ENCODE assay signal across 16 cellular contexts in genomic region chr18:28350821-28351220, GRCh38.
A peak's percentile ranks its signal among the peaks of the same experiment; 100 is the strongest.
DNase-seq lines count a peak whose midpoint lies in the region; ATAC-seq and TF ChIP-seq lines count a peak whose summit lies in the region.
"Had no signal": no experiment of that assay in that cellular context is flagged by ENCODE, and none has a peak within 500 bp of the region (broad histone marks: within the 10 kb centered on the region; RNA-seq: fewer than 3 reads in every experiment).

No MANE protein-coding gene starts in this region.

- H2AFZ ChIP-seq in H9 (ENCODE audit: low read length) = no peak overlapping the region

- WGBS in H9 (ENCODE audit: extremely low coverage, insufficient read length, low lambda C conversion rate) = no CpG with 5 or more reads among the region's 7 CpGs
- no CpG with 5 or more reads among the region's 7 CpGs for whole genome bisulfite sequencing in iPS DF 6.9 (ENCODE audit: insufficient coverage, insufficient read length)

- H3K27me3 Mint-ChIP-seq in H9 (ENCODE audit: low read depth) (no peaks in the 10 kb centered on the region), nephron progenitor cell (ENCODE audit: low read depth, poor library complexity) (no peaks in the 10 kb centered on the region)
- H3K27me3 Mint-ChIP-seq: CD4-positive, alpha-beta T cell had no signal

- no peak overlapping the region for H3K18ac ChIP-seq in H9 (ENCODE audit: insufficient read length, low read depth, low read length)

- peaks cover 2% of the 10 kb centered on the region; the same call in 1 of the 2 replicates for H3K4me1 ChIP-seq in H9 (ENCODE audit: insufficient read depth, low read length)
- H3K4me1 ChIP-seq in iPS DF 6.9 (ENCODE audit: control insufficient read depth, insufficient read depth, low read length) = no peaks in the 10 kb centered on the region

- no peak overlapping the region for H2BK12ac ChIP-seq in H9 (ENCODE audit: insufficient read length, low read depth, low read length)

- CTCF ChIA-PET in GM10248 (lab: Yijun Ruan, JAX) = no interaction called here

- H2BK5ac ChIP-seq in H9 (ENCODE audit: insufficient read length, low read length) = no peak overlapping the region

- ATAC-seq in GM21367 (IDR thresholded peaks at IDR 0.05; ENCODE audit: unreplicated experiment) = no peak
- ATAC-seq: K562 had no signal

- H3K4me3 Mint-ChIP-seq in H9 = no peak overlapping the region
- H3K4me3 Mint-ChIP-seq in nephron progenitor cell = no peak overlapping the region
- H3K4me3 Mint-ChIP-seq: CD4-positive, alpha-beta T cell; HFFc6 had no signal

- no peaks in the 10 kb centered on the region for H3K27me3 ChIP-seq in H9 (ENCODE audit: insufficient read depth, low read length)
- no peaks in the 10 kb centered on the region for H3K27me3 ChIP-seq in iPS DF 6.9 (ENCODE audit: control insufficient read depth, insufficient read depth, low read length)
- H3K27me3 ChIP-seq: BLaER1 treated with 17β-estradiol and CSF1 and Interleukin-3, amounts not matched to agents 10 nM and 100 nM had no signal

- no peak overlapping the region for H2BK15ac ChIP-seq in H9 (ENCODE audit: low read depth, low read length)

- DNase-seq in H9 = peak; percentile 42
- peak; percentile 29 for DNase-seq in iPS DF 6.9 (ENCODE audit: low read depth, low spot score)
- no peak for DNase-seq in nephron progenitor cell
- no peak for DNase-seq in NCI-H187 (lab: John Stamatoyannopoulos, UW)
- DNase-seq in GM10248 (ENCODE audit: extremely low spot score) = no peak
- DNase-seq in CD1c-positive myeloid dendritic cell (ENCODE audit: extremely low spot score) = no peak
- DNase-seq: ACHN; Calu3; CD4-positive, alpha-beta T cell; DMS 273 treated with DMSO at 0.1 percent for 48 hours; GOT3; HCEC 1CT; HFFc6 had no signal

- no peaks in the 10 kb centered on the region for H3K9me3 ChIP-seq in H9 (ENCODE audit: control insufficient read depth, low read depth, low read length)
- no peaks in the 10 kb centered on the region for H3K9me3 ChIP-seq in iPS DF 6.9 (ENCODE audit: control insufficient read depth, insufficient read depth, low read length)
- H3K9me3 ChIP-seq: BLaER1 treated with 17β-estradiol and CSF1 and Interleukin-3, amounts not matched to agents 10 nM and 100 nM had no signal

- H3K4me1 Mint-ChIP-seq in H9 (peaks cover 41 to 42% of the 10 kb centered on the region in 2 experiments), nephron progenitor cell (no peaks in the 10 kb centered on the region)

- H3K9me3 Mint-ChIP-seq in H9 (peaks cover 3% of the 10 kb centered on the region in 2 experiments; a peak in 2 of 5 replicates), nephron progenitor cell (peaks cover 3% of the 10 kb centered on the region)
- H3K9me3 Mint-ChIP-seq: HFFc6 had no signal

- H3K4me3 ChIP-seq in iPS DF 6.9 (ENCODE audit: low read length) = no peak overlapping the region
- H3K4me3 ChIP-seq: BLaER1 treated with 17β-estradiol and CSF1 and Interleukin-3, amounts not matched to agents 10 nM and 100 nM; K562 had no signal

- H4K91ac ChIP-seq in H9 (ENCODE audit: insufficient read length, low read depth, low read length) = no peak overlapping the region

- H2AK5ac ChIP-seq in H9 (ENCODE audit: insufficient read length, low read length) = no peak overlapping the region

- no peak overlapping the region for H3K14ac ChIP-seq in H9 (ENCODE audit: insufficient read depth, low read length)

- no peak overlapping the region for H4K5ac ChIP-seq in H9 (ENCODE audit: insufficient read length, low read depth, low read length)

- H3K27ac ChIP-seq in H9 (ENCODE audit: insufficient read length, low read depth, low read length) = no peak overlapping the region
- no peak overlapping the region for H3K27ac ChIP-seq in iPS DF 6.9 (ENCODE audit: low read length)
- H3K27ac ChIP-seq: BLaER1 treated with 17β-estradiol and CSF1 and Interleukin-3, amounts not matched to agents 10 nM and 100 nM had no signal

- H3K79me1 ChIP-seq in H9 (ENCODE audit: insufficient read depth, low read depth, low read length, poor library complexity, severe bottlenecking) = no peaks in the 10 kb centered on the region

- peak overlapping the region; percentile 19 for H3K4me2 ChIP-seq in H9 (ENCODE audit: insufficient read depth, insufficient read length, low read length)
- H3K4me2 ChIP-seq: BLaER1 treated with 17β-estradiol and CSF1 and Interleukin-3, amounts not matched to agents 10 nM and 100 nM had no signal

- no peaks in the 10 kb centered on the region for H3K79me2 ChIP-seq in H9 (ENCODE audit: insufficient read depth, low read length)

- H3K27ac Mint-ChIP-seq in H9 (peak overlapping the region in 2 of 3 experiments; percentile 42 to 64; a peak in 2 of 7 replicates), nephron progenitor cell (peak overlapping the region; percentile 73)
- H3K27ac Mint-ChIP-seq: CD4-positive, alpha-beta T cell; HFFc6 had no signal

- H3T11ph ChIP-seq in H9 (ENCODE audit: low read length) = no peak overlapping the region

- no peaks in the 10 kb centered on the region for H4K20me1 ChIP-seq in H9 (ENCODE audit: control insufficient read depth, insufficient read depth, insufficient read length)
- H4K20me1 ChIP-seq: BLaER1 treated with 17β-estradiol and CSF1 and Interleukin-3, amounts not matched to agents 10 nM and 100 nM had no signal

- no peaks in the 10 kb centered on the region for H3K36me3 ChIP-seq in iPS DF 6.9 (ENCODE audit: control insufficient read depth, insufficient read depth, low read length)
- H3K36me3 ChIP-seq: BLaER1 treated with 17β-estradiol and CSF1 and Interleukin-3, amounts not matched to agents 10 nM and 100 nM had no signal

- no peak overlapping the region for H3K23ac ChIP-seq in H9 (ENCODE audit: insufficient read length, low read depth, low read length)

- POLR2A ChIA-PET in GM10248 (lab: Yijun Ruan, JAX) = no interaction called here

- H2BK120ac ChIP-seq in H9 (ENCODE audit: low read depth, low read length, poor library complexity, severe bottlenecking) = no peak overlapping the region

- TF ChIP-seq CTCF in H9 (conservative IDR thresholded peaks at IDR 0.05) (no peak), nephron progenitor cell (IDR thresholded peaks at IDR 0.05) (no peak), GM10248 (IDR thresholded peaks at IDR 0.05; ENCODE audit: control extremely low read depth, extremely low read depth, low read depth, missing control alignments) (no peak)

- no peak overlapping the region for H3K56ac ChIP-seq in H9 (ENCODE audit: insufficient read length, low read depth, low read length)

- no peak overlapping the region for H4K8ac ChIP-seq in H9 (replicated peaks; ENCODE audit: insufficient read length, low read depth, low read length)

- H3K9ac ChIP-seq in H9 (ENCODE audit: extremely low read depth, insufficient read length, low read length) = no peak overlapping the region
- H3K9ac ChIP-seq: BLaER1 treated with 17β-estradiol and CSF1 and Interleukin-3, amounts not matched to agents 10 nM and 100 nM had no signal

- H2BK20ac ChIP-seq in H9 (ENCODE audit: low read depth, low read length, poor library complexity, severe bottlenecking) = no peak overlapping the region

- H3K4ac ChIP-seq in H9 (ENCODE audit: low read depth, low read length) = no peak overlapping the region

- no peaks in the 10 kb centered on the region for H3K23me2 ChIP-seq in H9 (ENCODE audit: insufficient read length, low read depth, low read length, poor library complexity, severe bottlenecking)

- H3K36me3 Mint-ChIP-seq in H9 (ENCODE audit: insufficient read depth in 1 of 3, low read depth in 3 of 3) (peaks cover 0 to 9% (median 2%) of the 10 kb centered on the region in 3 experiments; a peak in 4 of 7 replicates), nephron progenitor cell (ENCODE audit: low read depth) (no peaks in the 10 kb centered on the region)

Comparison
In these comparisons a context has a peak if more than half of its experiments do, and no peak if none do; other contexts are left out.
1. DNase-seq: peak in H9 (single experiment) and iPS DF 6.9 (single experiment); none in nephron progenitor cell (single experiment), NCI-H187 (0 of 2), GM10248 (single experiment) and CD1c-positive myeloid dendritic cell (single experiment).